Comparison of ENCODE assay signal across 41 cellular contexts in genomic region chr3:58660998-58661397, GRCh38. TPM values are rescaled to one million over a fixed set of nuclear protein-coding genes. Genes with fewer than 3 reads are reported as not detected.
"Had no signal": no experiment of that assay in that cellular context is flagged by ENCODE, and none has a peak within 500 bp of the region (broad histone marks: within the 10 kb centered on the region; RNA-seq: fewer than 3 reads in every experiment).

No MANE protein-coding gene starts in this region.

- H3K4me3 Mint-ChIP-seq: activated CD4-positive, alpha-beta memory T cell treated with anti-CD3 and anti-CD28 coated beads, Interleukin-2, amount 10 ng/mL, durations not matched to agents 7 days and 5 days; activated CD8-positive, alpha-beta memory T cell treated with anti-CD3 and anti-CD28 coated beads, Interleukin-2, amount 10 ng/mL, durations not matched to agents 7 days and 5 days; activated naive CD4-positive, alpha-beta T cell treated with anti-CD3 and anti-CD28 coated beads, Interleukin-2, amount 10 ng/mL, durations not matched to agents 7 days and 5 days; activated naive CD8-positive, alpha-beta T cell; activated naive CD8-positive, alpha-beta T cell treated with anti-CD3 and anti-CD28 coated beads, Interleukin-2, amount 50 U/mL, for 24 hours; brain; T-cell; T-helper 17 cell had no signal

- FAIRE-seq: bronchial epithelial cell, RCC 7860 had no signal

- H3K27ac Mint-ChIP-seq: activated CD4-positive, alpha-beta memory T cell treated with anti-CD3 and anti-CD28 coated beads, Interleukin-2, amount 10 ng/mL, durations not matched to agents 7 days and 5 days; activated CD8-positive, alpha-beta memory T cell treated with anti-CD3 and anti-CD28 coated beads, Interleukin-2, amount 10 ng/mL, durations not matched to agents 7 days and 5 days; activated naive CD4-positive, alpha-beta T cell treated with anti-CD3 and anti-CD28 coated beads, Interleukin-2, amount 10 ng/mL, durations not matched to agents 7 days and 5 days; activated naive CD8-positive, alpha-beta T cell; activated naive CD8-positive, alpha-beta T cell treated with anti-CD3 and anti-CD28 coated beads, Interleukin-2, amount 50 U/mL, for 24 hours; brain; T-cell; T-helper 17 cell had no signal

- H3K4me1 Mint-ChIP-seq: activated CD4-positive, alpha-beta memory T cell treated with anti-CD3 and anti-CD28 coated beads, Interleukin-2, amount 10 ng/mL, durations not matched to agents 7 days and 5 days; activated CD8-positive, alpha-beta memory T cell treated with anti-CD3 and anti-CD28 coated beads, Interleukin-2, amount 10 ng/mL, durations not matched to agents 7 days and 5 days; activated naive CD4-positive, alpha-beta T cell treated with anti-CD3 and anti-CD28 coated beads, Interleukin-2, amount 10 ng/mL, durations not matched to agents 7 days and 5 days; activated naive CD8-positive, alpha-beta T cell treated with anti-CD3 and anti-CD28 coated beads, Interleukin-2, amount 50 U/mL, for 24 hours; brain; T-cell; T-helper 17 cell had no signal

- H3K4me2 ChIP-seq: KMS-11 had no signal

- DNase-seq: activated CD4-positive, alpha-beta memory T cell treated with anti-CD3 and anti-CD28 coated beads, Interleukin-2, amount 10 ng/mL, durations not matched to agents 7 days and 5 days; activated CD4-positive, alpha-beta T cell treated with anti-CD3 and anti-CD28 coated beads for 1 hour; activated CD4-positive, alpha-beta T cell treated with anti-CD3 and anti-CD28 coated beads for 48 hours; activated CD4-positive, CD25-positive, alpha-beta regulatory T cell; activated CD8-positive, alpha-beta memory T cell treated with anti-CD3 and anti-CD28 coated beads for 24 hours; activated CD8-positive, alpha-beta memory T cell treated with anti-CD3 and anti-CD28 coated beads, Interleukin-2, amount 10 ng/mL, durations not matched to agents 7 days and 5 days; activated CD8-positive, alpha-beta memory T cell treated with anti-CD3 and anti-CD28 coated beads, Interleukin-2, amount 50 U/mL, for 48 hours; activated effector memory CD4-positive, alpha-beta T cell treated with Interleukin-2 at 50 U/mL for 16 hours; activated naive CD4-positive, alpha-beta T cell treated with anti-CD3 and anti-CD28 coated beads, Interleukin-2, amount 10 ng/mL, durations not matched to agents 7 days and 5 days; activated naive CD8-positive, alpha-beta T cell treated with anti-CD3 and anti-CD28 coated beads, Interleukin-2, amount 50 U/mL, for 24 hours; activated T-cell treated with anti-CD3 and anti-CD28 coated beads, Interleukin-2, amount 50 U/mL, for 48 hours; anterior cingulate cortex; MM.1S; MV-4-11; NCI-H1092 treated with DMSO at 0.1 percent for 48 hours; NCI-H1417; NCI-H146; NCI-H187; NCI-H2029 treated with DMSO at 0.1 percent for 48 hours; NCI-H2107; NCI-H2171; NCI-H510A; NCI-H526; NCI-H748 treated with DMSO at 0.1 percent for 48 hours; NK-92 treated with Interleukin-12 subunit alpha and Interleukin-12 subunit beta, amount 100 ng/mL, for 24 hours; PC-3; SIG-M5; T-cell; T-helper 17 cell; T1000; WERI-Rb-1 had no signal

- ATAC-seq: activated CD8-positive, alpha-beta memory T cell treated with anti-CD3 and anti-CD28 coated beads, Interleukin-2, amount 10 ng/mL, durations not matched to agents 7 days and 5 days; activated naive CD8-positive, alpha-beta T cell treated with anti-CD3 and anti-CD28 coated beads, Interleukin-2, amount 50 U/mL, for 24 hours; PC-3; Right ventricle myocardium inferior; SK-N-SH treated with all-trans-retinoic acid at 6 μM for 48 hours; T-cell; T-helper 17 cell had no signal

- H3K9ac ChIP-seq: KMS-11 had no signal

- H3K36me3 ChIP-seq: WERI-Rb-1 had no signal

- H3K9me3 Mint-ChIP-seq: activated CD4-positive, alpha-beta memory T cell treated with anti-CD3 and anti-CD28 coated beads, Interleukin-2, amount 10 ng/mL, durations not matched to agents 7 days and 5 days; activated naive CD4-positive, alpha-beta T cell treated with anti-CD3 and anti-CD28 coated beads, Interleukin-2, amount 10 ng/mL, durations not matched to agents 7 days and 5 days; activated naive CD8-positive, alpha-beta T cell treated with anti-CD3 and anti-CD28 coated beads, Interleukin-2, amount 50 U/mL, for 24 hours; brain; T-cell had no signal

- H3K36me3 Mint-ChIP-seq: activated CD8-positive, alpha-beta memory T cell treated with anti-CD3 and anti-CD28 coated beads, Interleukin-2, amount 10 ng/mL, durations not matched to agents 7 days and 5 days; activated naive CD4-positive, alpha-beta T cell treated with anti-CD3 and anti-CD28 coated beads, Interleukin-2, amount 10 ng/mL, durations not matched to agents 7 days and 5 days; activated naive CD8-positive, alpha-beta T cell; brain; T-cell had no signal

- H3K27ac ChIP-seq: KMS-11, RWPE1, WERI-Rb-1 had no signal

RNA-seq across cellular contexts. Expression of gene FAM3D, which starts 5.6 kb away (rescaled TPM):
- total RNA-seq: activated CD4-positive, alpha-beta memory T cell treated with anti-CD3 and anti-CD28 coated beads, Interleukin-2, amount 10 ng/mL, durations not matched to agents 7 days and 5 days; activated CD8-positive, alpha-beta memory T cell treated with anti-CD3 and anti-CD28 coated beads, Interleukin-2, amount 10 ng/mL, durations not matched to agents 7 days and 5 days; LHCN-M2; PC-3; Right ventricle myocardium inferior; SK-MEL-5; T-helper 17 cell had no signal
